In the genomic region with DNA sequence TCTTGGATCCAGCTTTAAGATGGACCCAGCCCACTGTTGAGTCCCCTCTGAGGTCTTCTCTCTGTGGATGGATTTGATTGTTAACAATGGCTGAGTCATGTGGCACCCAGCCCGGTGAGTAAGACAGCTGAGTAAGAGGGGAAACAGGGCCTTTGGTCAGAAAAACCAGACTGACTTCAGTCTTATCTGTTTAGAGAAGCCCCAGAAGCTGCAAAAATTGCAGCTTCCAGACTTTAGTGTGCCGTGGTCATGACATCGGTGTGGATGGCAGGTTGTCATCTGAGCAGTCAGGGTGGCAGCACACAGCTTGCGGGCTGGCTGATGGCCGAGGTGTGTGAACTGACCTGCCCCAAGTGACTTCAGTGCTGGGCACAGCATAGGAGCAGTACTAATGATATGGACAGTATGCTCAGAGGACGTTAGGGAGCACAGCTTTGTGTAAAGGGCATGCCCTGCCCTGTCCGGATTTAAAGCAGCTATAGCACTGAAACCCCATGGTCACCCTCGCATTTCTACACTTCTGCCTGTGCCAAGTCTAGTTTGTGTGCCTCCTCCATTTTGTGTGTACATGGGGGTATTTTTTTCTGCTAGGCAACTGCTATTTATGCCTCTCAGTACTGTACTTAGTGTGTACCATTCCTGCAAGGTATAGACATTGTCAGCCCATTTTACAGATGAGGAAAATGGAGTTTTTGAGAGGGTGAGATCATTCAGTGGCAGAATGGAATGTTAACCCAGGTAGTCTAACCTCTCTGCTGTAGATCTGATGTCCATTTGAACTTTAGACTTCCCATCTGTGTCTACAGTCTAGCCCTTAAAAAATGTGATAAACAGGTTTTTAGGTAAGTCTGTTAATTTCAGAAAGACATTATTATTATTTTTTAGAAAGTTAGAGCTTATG, we compare ENCODE assay signal across 1 cellular context.
TF ChIP-seq lines count a peak whose summit lies in the region.

No MANE protein-coding gene starts in this region.

TF ChIP-seq in HepG2, 621 proteins besides CTCF, POLR2A, EP300 and RAD21 (continued from another document):
- TF ChIP-seq, protein P1, sequence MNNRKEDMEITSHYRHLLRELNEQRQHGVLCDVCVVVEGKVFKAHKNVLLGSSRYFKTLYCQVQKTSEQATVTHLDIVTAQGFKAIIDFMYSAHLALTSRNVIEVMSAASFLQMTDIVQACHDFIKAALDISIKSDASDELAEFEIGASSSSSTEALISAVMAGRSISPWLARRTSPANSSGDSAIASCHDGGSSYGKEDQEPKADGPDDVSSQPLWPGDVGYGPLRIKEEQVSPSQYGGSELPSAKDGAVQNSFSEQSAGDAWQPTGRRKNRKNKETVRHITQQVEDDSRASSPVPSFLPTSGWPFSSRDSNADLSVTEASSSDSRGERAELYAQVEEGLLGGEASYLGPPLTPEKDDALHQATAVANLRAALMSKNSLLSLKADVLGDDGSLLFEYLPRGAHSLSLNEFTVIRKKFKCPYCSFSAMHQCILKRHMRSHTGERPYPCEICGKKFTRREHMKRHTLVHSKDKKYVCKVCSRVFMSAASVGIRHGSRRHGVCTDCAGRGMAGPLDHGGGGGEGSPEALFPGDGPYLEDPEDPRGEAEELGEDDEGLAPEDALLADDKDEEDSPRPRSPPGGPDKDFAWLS (CRISPR knock-in tag; IDR thresholded peaks at IDR 0.05; ENCODE audit: borderline replicate concordance): no peak
- 0 out of 2 replicates have a peak, but pooled peaks have one; percentile 12 for TF ChIP-seq ARID3A (IDR thresholded peaks at IDR 0.05; ENCODE audit: low read depth, low read length)
- TF ChIP-seq ZFP1 (CRISPR knock-in tag; IDR thresholded peaks at IDR 0.05): no peak
- 0 out of 2 replicates have a peak, but pooled peaks have one; percentile 77 for TF ChIP-seq ZNF3 (CRISPR knock-in tag; IDR thresholded peaks at IDR 0.05)
- no peak for TF ChIP-seq ZBTB8A (CRISPR knock-in tag; IDR thresholded peaks at IDR 0.05; ENCODE audit: borderline replicate concordance, low read depth)
- TF ChIP-seq ZNF776 (CRISPR knock-in tag; IDR thresholded peaks at IDR 0.05): no peak
- TF ChIP-seq ZNF781 (CRISPR knock-in tag; IDR thresholded peaks at IDR 0.05; ENCODE audit: borderline replicate concordance, not compliant biosample characterization): no peak
- TF ChIP-seq GATAD1 (CRISPR knock-in tag; IDR thresholded peaks at IDR 0.05): no peak
- TF ChIP-seq ZMYM2 (CRISPR knock-in tag; IDR thresholded peaks at IDR 0.05): peak; percentile 90
- TF ChIP-seq ZNF296 (CRISPR knock-in tag; conservative IDR thresholded peaks at IDR 0.05): no peak
- TF ChIP-seq MED8 (CRISPR knock-in tag; IDR thresholded peaks at IDR 0.05; ENCODE audit: insufficient replicate concordance): no peak
- TF ChIP-seq AHDC1 (CRISPR knock-in tag; IDR thresholded peaks at IDR 0.05; ENCODE audit: borderline replicate concordance): peak; percentile 43; the same call in 1 of the 2 replicates
- TF ChIP-seq ZNF883 (CRISPR knock-in tag; IDR thresholded peaks at IDR 0.05; ENCODE audit: not compliant biosample characterization): no peak
- peak; percentile 45; the same call in 1 of the 2 replicates for TF ChIP-seq ZFP82 (CRISPR knock-in tag; IDR thresholded peaks at IDR 0.05; ENCODE audit: borderline replicate concordance)
- no peak for TF ChIP-seq ZNF619 (CRISPR knock-in tag; IDR thresholded peaks at IDR 0.05)
- peak; percentile 70; the same call in 1 of the 2 replicates for TF ChIP-seq ZMAT3 (CRISPR knock-in tag; conservative IDR thresholded peaks at IDR 0.05)
- no peak for TF ChIP-seq ZNF230 (CRISPR knock-in tag; IDR thresholded peaks at IDR 0.05)
- TF ChIP-seq FOXC1 (CRISPR knock-in tag; IDR thresholded peaks at IDR 0.05; ENCODE audit: borderline replicate concordance): no peak
- TF ChIP-seq ZNF501 (CRISPR knock-in tag; IDR thresholded peaks at IDR 0.05): peak; percentile 48
- TF ChIP-seq, protein P2, sequence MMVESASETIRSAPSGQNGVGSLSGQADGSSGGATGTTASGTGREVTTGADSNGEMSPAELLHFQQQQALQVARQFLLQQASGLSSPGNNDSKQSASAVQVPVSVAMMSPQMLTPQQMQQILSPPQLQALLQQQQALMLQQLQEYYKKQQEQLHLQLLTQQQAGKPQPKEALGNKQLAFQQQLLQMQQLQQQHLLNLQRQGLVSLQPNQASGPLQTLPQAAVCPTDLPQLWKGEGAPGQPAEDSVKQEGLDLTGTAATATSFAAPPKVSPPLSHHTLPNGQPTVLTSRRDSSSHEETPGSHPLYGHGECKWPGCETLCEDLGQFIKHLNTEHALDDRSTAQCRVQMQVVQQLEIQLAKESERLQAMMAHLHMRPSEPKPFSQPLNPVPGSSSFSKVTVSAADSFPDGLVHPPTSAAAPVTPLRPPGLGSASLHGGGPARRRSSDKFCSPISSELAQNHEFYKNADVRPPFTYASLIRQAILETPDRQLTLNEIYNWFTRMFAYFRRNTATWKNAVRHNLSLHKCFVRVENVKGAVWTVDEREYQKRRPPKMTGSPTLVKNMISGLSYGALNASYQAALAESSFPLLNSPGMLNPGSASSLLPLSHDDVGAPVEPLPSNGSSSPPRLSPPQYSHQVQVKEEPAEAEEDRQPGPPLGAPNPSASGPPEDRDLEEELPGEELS (CRISPR knock-in tag; IDR thresholded peaks at IDR 0.05): no peak
- TF ChIP-seq ZSCAN21 (CRISPR knock-in tag; IDR thresholded peaks at IDR 0.05; ENCODE audit: borderline replicate concordance): 0 out of 2 replicates have a peak, but pooled peaks have one; percentile 32
- TF ChIP-seq PHF21A (CRISPR knock-in tag; IDR thresholded peaks at IDR 0.05): peak; percentile 22; the same call in 1 of the 2 replicates
- TF ChIP-seq SRSF9 (IDR thresholded peaks at IDR 0.05; ENCODE audit: borderline replicate concordance, insufficient read depth, low read depth, low read length, poor library complexity, severe bottlenecking): no peak
- TF ChIP-seq NFIC (IDR thresholded peaks at IDR 0.05; ENCODE audit: low read length): peak; percentile 27; the same call in 1 of the 2 replicates
